Comparison of ENCODE assay signal across 22 cellular contexts in the genomic region with DNA sequence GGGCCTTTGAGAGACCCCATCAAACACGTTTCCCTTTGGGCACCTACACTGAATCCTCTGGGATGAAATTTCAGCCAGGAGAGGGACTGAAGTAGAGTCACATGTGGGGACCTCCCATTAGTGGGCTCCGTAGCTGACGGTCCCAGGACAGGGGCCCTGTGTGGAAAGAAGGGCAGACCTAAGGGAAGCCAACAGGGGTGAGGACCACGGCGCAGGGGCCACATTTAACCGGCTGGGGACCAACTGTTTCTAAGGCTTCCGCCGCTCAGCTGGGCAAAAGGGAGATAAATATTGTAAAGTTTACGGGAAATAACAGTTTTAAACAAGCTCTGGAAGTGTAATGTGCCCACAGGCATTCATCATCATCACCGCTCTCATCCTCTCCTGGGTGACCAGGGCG. TPM values are rescaled to one million over a fixed set of nuclear protein-coding genes. Genes with fewer than 3 reads are reported as not detected.
DNase-seq lines count a peak whose midpoint lies in the region; ATAC-seq and TF ChIP-seq lines count a peak whose summit lies in the region.
"Had no signal": no experiment of that assay in that cellular context is flagged by ENCODE, and none has a peak within 500 bp of the region (broad histone marks: within the 10 kb centered on the region; RNA-seq: fewer than 3 reads in every experiment).

No MANE protein-coding gene starts in this region.

- no peak overlapping the region for H2BK20ac ChIP-seq in IMR-90 (ENCODE audit: low read depth, low read length)

- no peak overlapping the region for H4K5ac ChIP-seq in IMR-90 (ENCODE audit: low read depth, low read length)

- no peak for ATAC-seq in activated T-cell treated with anti-CD3 and anti-CD28 coated beads, Interleukin-2, amount 50 U/mL, for 4 hours
- ATAC-seq in IMR-90 (ENCODE audit: low read depth) (no peak), HG02759 (IDR thresholded peaks at IDR 0.05; ENCODE audit: unreplicated experiment) (no peak)
- ATAC-seq in stimulated activated effector memory CD8-positive, alpha-beta T cell treated with anti-CD3 and anti-CD28 coated beads, Interleukin-12 subunit alpha, Interleukin-12 subunit beta, amount 100 ng/mL, for 72 hours: no peak
- ATAC-seq: HCT116, HepG2, K562, Right ventricle myocardium inferior had no signal

- H3K36me3 Mint-ChIP-seq in activated T-cell treated with anti-CD3 and anti-CD28 coated beads, Interleukin-2, amount 50 U/mL, for 24 hours (ENCODE audit: low read depth): peaks cover 30% of the 10 kb centered on the region
- H3K36me3 Mint-ChIP-seq in activated T-cell treated with anti-CD3 and anti-CD28 coated beads, Interleukin-2, amount 50 U/mL, for 4 hours (ENCODE audit: insufficient read depth): no peaks in the 10 kb centered on the region
- H3K36me3 Mint-ChIP-seq in glutamatergic neuron (ENCODE audit: unreplicated experiment): no peaks in the 10 kb centered on the region
- peaks cover 11% of the 10 kb centered on the region for H3K36me3 Mint-ChIP-seq in stimulated activated effector memory CD8-positive, alpha-beta T cell treated with anti-CD3 and anti-CD28 coated beads, Interleukin-12 subunit alpha, Interleukin-12 subunit beta, amount 100 ng/mL, for 72 hours
- H3K36me3 Mint-ChIP-seq: CD4-positive, alpha-beta memory T cell had no signal

- no peaks in the 10 kb centered on the region for H3K9me1 ChIP-seq in IMR-90 (ENCODE audit: insufficient read depth, low read length)

- H3K36me3 ChIP-seq in IMR-90 (ENCODE audit: control insufficient read depth, insufficient read depth, low read length): no peaks in the 10 kb centered on the region
- H3K36me3 ChIP-seq: SJCRH30 had no signal

- no peak for TF ChIP-seq POLR2A in IMR-90 (IDR thresholded peaks at IDR 0.05; ENCODE audit: low read depth, low read length)

- peak overlapping the region; percentile 27 for H3K27ac Mint-ChIP-seq in activated T-cell treated with anti-CD3 and anti-CD28 coated beads, Interleukin-2, amount 50 U/mL, for 24 hours
- H3K27ac Mint-ChIP-seq in glutamatergic neuron (ENCODE audit: unreplicated experiment): peak overlapping the region; percentile 64
- peak overlapping the region; percentile 86 for H3K27ac Mint-ChIP-seq in stimulated activated effector memory CD8-positive, alpha-beta T cell treated with anti-CD3 and anti-CD28 coated beads, Interleukin-12 subunit alpha, Interleukin-12 subunit beta, amount 100 ng/mL, for 72 hours

- H4K20me1 ChIP-seq in IMR-90 (ENCODE audit: insufficient read depth, low read length): no peaks in the 10 kb centered on the region

- 100% methylated on average over 1 of the region's 11 CpGs; no CpG with 5 or more reads in 1 of the 2 experiments for WGBS in IMR-90 (ENCODE audit: extremely low coverage in 2 of 2, insufficient read length in 1 of 2), 2 experiments

- POLR2A ChIA-PET in IMR-90 (lab: Charles Lee; ENCODE audit: unreplicated experiment): no interaction called here

- H2AK9ac ChIP-seq in IMR-90 (replicated peaks; ENCODE audit: low read depth, low read length, poor library complexity): no peak overlapping the region

- CTCF ChIA-PET in IMR-90 (lab: Yijun Ruan, JAX): no interaction called here

- H3K56ac ChIP-seq in IMR-90 (ENCODE audit: extremely low read depth, insufficient read depth, low read length): no peak overlapping the region

- no peak for DNase-seq in activated T-cell treated with anti-CD3 and anti-CD28 coated beads, Interleukin-2, amount 50 U/mL, for 24 hours
- DNase-seq in activated T-cell treated with anti-CD3 and anti-CD28 coated beads, Interleukin-2, amount 50 U/mL, for 4 hours: no peak
- DNase-seq in IMR-90 (no peak), glutamatergic neuron (no peak), GOT3 (lab: John Stamatoyannopoulos, UW) (no peak)
- no peak for DNase-seq in stimulated activated effector memory CD8-positive, alpha-beta T cell treated with anti-CD3 and anti-CD28 coated beads, Interleukin-12 subunit alpha, Interleukin-12 subunit beta, amount 100 ng/mL, for 72 hours (ENCODE audit: low spot score in 2 of 2)
- DNase-seq: CD4-positive, alpha-beta memory T cell; COR-L47; NCI-H1105 treated with DMSO at 0.1 percent for 48 hours; NCI-H146; NCI-H1930; NCI-H446 treated with DMSO at 0.1 percent for 48 hours; NCI-H526; NCI-H82; PC-9; SJCRH30 had no signal

- no peak overlapping the region for H3K4me2 ChIP-seq in IMR-90 (ENCODE audit: low read depth, low read length)
- H3K4me2 ChIP-seq: PC-9 had no signal

- no peak overlapping the region for H3K14ac ChIP-seq in IMR-90 (replicated peaks; ENCODE audit: low read depth, low read length)

- no peak overlapping the region for H2BK15ac ChIP-seq in IMR-90 (ENCODE audit: low read depth, low read length)

- peak overlapping the region; percentile 38 for H2AFZ ChIP-seq in IMR-90 (replicated peaks; ENCODE audit: low read length, poor library complexity)
- H2AFZ ChIP-seq: PC-9 had no signal

- intact Hi-C loops in IMR-90 (cut with micrococcal nuclease): no loop called here

- H3K9me3 Mint-ChIP-seq in activated T-cell treated with anti-CD3 and anti-CD28 coated beads, Interleukin-2, amount 50 U/mL, for 24 hours: no peaks in the 10 kb centered on the region
- no peaks in the 10 kb centered on the region for H3K9me3 Mint-ChIP-seq in activated T-cell treated with anti-CD3 and anti-CD28 coated beads, Interleukin-2, amount 50 U/mL, for 4 hours
- H3K9me3 Mint-ChIP-seq in glutamatergic neuron (ENCODE audit: unreplicated experiment): no peaks in the 10 kb centered on the region
- no peaks in the 10 kb centered on the region for H3K9me3 Mint-ChIP-seq in stimulated activated effector memory CD8-positive, alpha-beta T cell treated with anti-CD3 and anti-CD28 coated beads, Interleukin-12 subunit alpha, Interleukin-12 subunit beta, amount 100 ng/mL, for 72 hours
- H3K9me3 Mint-ChIP-seq: CD4-positive, alpha-beta memory T cell had no signal

- peaks cover 2% of the 10 kb centered on the region; the same call in 1 of the 2 replicates for H3K4me1 ChIP-seq in IMR-90 (ENCODE audit: control insufficient read depth, insufficient read depth, low read length)
- H3K4me1 ChIP-seq: SJCRH30 had no signal

- H3K27ac ChIP-seq in IMR-90 (ENCODE audit: insufficient read depth, low read length): no peak overlapping the region
- H3K27ac ChIP-seq: BLaER1 treated with 17β-estradiol and CSF1 and Interleukin-3, amounts not matched to agents 10 nM and 100 nM; PC-9; SJCRH30 had no signal

- no peak overlapping the region for H4K91ac ChIP-seq in IMR-90 (ENCODE audit: insufficient read depth, low read depth, low read length)

- TF ChIP-seq RAD21 in IMR-90 (IDR thresholded peaks at IDR 0.05; ENCODE audit: low read length): no peak

- H2AK5ac ChIP-seq in IMR-90 (ENCODE audit: low read depth, low read length): no peak overlapping the region

- no peak overlapping the region for H4K8ac ChIP-seq in IMR-90 (ENCODE audit: low read depth in 2 of 2, low read length in 2 of 2)

- no peak overlapping the region for H3K23ac ChIP-seq in IMR-90 (ENCODE audit: low read depth, low read length)

- dilution Hi-C loops in IMR-90 (cut with HindIII; ENCODE audit: low sequenced_read_pairs, unreplicated experiment): no loop called here

- no peak overlapping the region for H3K4me3 Mint-ChIP-seq in activated T-cell treated with anti-CD3 and anti-CD28 coated beads, Interleukin-2, amount 50 U/mL, for 24 hours
- no peak overlapping the region for H3K4me3 Mint-ChIP-seq in activated T-cell treated with anti-CD3 and anti-CD28 coated beads, Interleukin-2, amount 50 U/mL, for 4 hours
- H3K4me3 Mint-ChIP-seq in glutamatergic neuron (ENCODE audit: unreplicated experiment): no peak overlapping the region
- H3K4me3 Mint-ChIP-seq in stimulated activated effector memory CD8-positive, alpha-beta T cell treated with anti-CD3 and anti-CD28 coated beads, Interleukin-12 subunit alpha, Interleukin-12 subunit beta, amount 100 ng/mL, for 72 hours: no peak overlapping the region
- H3K4me3 Mint-ChIP-seq: CD4-positive, alpha-beta memory T cell had no signal

- H3K4me1 Mint-ChIP-seq in activated T-cell treated with anti-CD3 and anti-CD28 coated beads, Interleukin-2, amount 50 U/mL, for 24 hours (ENCODE audit: low read depth): no peaks in the 10 kb centered on the region
- H3K4me1 Mint-ChIP-seq in activated T-cell treated with anti-CD3 and anti-CD28 coated beads, Interleukin-2, amount 50 U/mL, for 4 hours (ENCODE audit: low read depth): no peaks in the 10 kb centered on the region
- H3K4me1 Mint-ChIP-seq in glutamatergic neuron (ENCODE audit: low read depth, unreplicated experiment): peaks cover 26% of the 10 kb centered on the region
- H3K4me1 Mint-ChIP-seq in stimulated activated effector memory CD8-positive, alpha-beta T cell treated with anti-CD3 and anti-CD28 coated beads, Interleukin-12 subunit alpha, Interleukin-12 subunit beta, amount 100 ng/mL, for 72 hours: no peaks in the 10 kb centered on the region

- no peaks in the 10 kb centered on the region for H3K27me3 ChIP-seq in IMR-90 (ENCODE audit: control insufficient read depth, insufficient read depth, low read length)
- H3K27me3 ChIP-seq: BLaER1 treated with 17β-estradiol and CSF1 and Interleukin-3, amounts not matched to agents 10 nM and 100 nM; SJCRH30 had no signal

- H3K18ac ChIP-seq in IMR-90 (ENCODE audit: low read depth, low read length): no peak overlapping the region

- TF ChIP-seq CTCF in IMR-90 (conservative IDR thresholded peaks at IDR 0.05; ENCODE audit: low read depth, low read length): no peak
- TF ChIP-seq CTCF in glutamatergic neuron (IDR thresholded peaks at IDR 0.05; ENCODE audit: partially characterized antibody, unreplicated experiment): no peak

- H3K9me3 ChIP-seq in IMR-90 (ENCODE audit: control insufficient read depth, insufficient read depth, low read length): no peaks in the 10 kb centered on the region
- H3K9me3 ChIP-seq: BLaER1 treated with 17β-estradiol and CSF1 and Interleukin-3, amounts not matched to agents 10 nM and 100 nM; SJCRH30 had no signal

- no peak overlapping the region for H3K4ac ChIP-seq in IMR-90 (ENCODE audit: low read depth, low read length)

- no peak overlapping the region for H2BK5ac ChIP-seq in IMR-90 (ENCODE audit: low read depth, low read length, poor library complexity, severe bottlenecking)

- no peak overlapping the region for H3K9ac ChIP-seq in IMR-90 (ENCODE audit: low read depth, low read length)
- H3K9ac ChIP-seq: BLaER1 treated with 17β-estradiol and CSF1 and Interleukin-3, amounts not matched to agents 10 nM and 100 nM had no signal

- no peaks in the 10 kb centered on the region for H3K79me1 ChIP-seq in IMR-90 (ENCODE audit: low read depth in 1 of 2, low read length in 2 of 2)

- no peak overlapping the region for H3K4me3 ChIP-seq in IMR-90 (ENCODE audit: insufficient read depth, low read depth, low read length)
- H3K4me3 ChIP-seq: BLaER1 treated with 17β-estradiol and CSF1 and Interleukin-3, amounts not matched to agents 10 nM and 100 nM; K562; PC-9; SJCRH30 had no signal

- no peak overlapping the region for H2BK120ac ChIP-seq in IMR-90 (ENCODE audit: low read depth, low read length)

- in situ Hi-C loops in IMR-90 (cut with MboI; ENCODE audit: low sequenced_read_pairs): no loop called here

- H3K27me3 Mint-ChIP-seq in activated T-cell treated with anti-CD3 and anti-CD28 coated beads, Interleukin-2, amount 50 U/mL, for 24 hours: no peaks in the 10 kb centered on the region
- no peaks in the 10 kb centered on the region for H3K27me3 Mint-ChIP-seq in activated T-cell treated with anti-CD3 and anti-CD28 coated beads, Interleukin-2, amount 50 U/mL, for 4 hours (ENCODE audit: low read depth)
- H3K27me3 Mint-ChIP-seq in glutamatergic neuron (ENCODE audit: unreplicated experiment): peaks cover 12% of the 10 kb centered on the region
- H3K27me3 Mint-ChIP-seq: CD4-positive, alpha-beta memory T cell had no signal

- no TSS peak for BruUV-seq in IMR-90 (replicated peaks; lab: Mats Ljungman, UMichigan)

RNA-seq across cellular contexts. Expression of a gene that starts 42.7 kb away (rescaled TPM):
- 10 to 100 TPM; 40.9 to 54.9 (median 51.6) TPM for total RNA-seq in activated T-cell treated with anti-CD3 and anti-CD28 coated beads, Interleukin-2, amount 50 U/mL, for 4 hours
- 53.6 and 75.5 TPM in 2 replicates for total RNA-seq in IMR-90 (2012; rRNA removed)
- 68.5 and 112 TPM in 2 replicates for polyA plus RNA-seq in IMR-90 (2012; rRNA removed)
- polyA plus RNA-seq in IMR-90 (2012; cell fraction: cytosol; rRNA removed): 34.6 and 66.1 TPM in 2 replicates
- 18.3 and 62.2 TPM in 2 replicates for polyA plus RNA-seq in IMR-90 (2012; cell fraction: nucleus; rRNA removed; ENCODE audit: low replicate concordance)
- 21.2 TPM for total RNA-seq in glutamatergic neuron (ENCODE audit: unreplicated experiment)

Comparison
In these comparisons a context has a peak if more than half of its experiments do, and no peak if none do; other contexts are left out.
1. H3K27ac Mint-ChIP-seq: peak in every context shown above with its lines; median percentile 86 in stimulated activated effector memory CD8-positive, alpha-beta T cell treated with anti-CD3 and anti-CD28 coated beads, Interleukin-12 subunit alpha, Interleukin-12 subunit beta, amount 100 ng/mL, for 72 hours; 64 in glutamatergic neuron; 27 in activated T-cell treated with anti-CD3 and anti-CD28 coated beads, Interleukin-2, amount 50 U/mL, for 24 hours.